ENCODE assay signal across 15 cellular contexts in genomic region chr12:27550653-27550975, GRCh38. TPM values are rescaled to one million over a fixed set of nuclear protein-coding genes. Genes with fewer than 3 reads are reported as not detected.
DNase-seq lines count a peak whose midpoint lies in the region; ATAC-seq and TF ChIP-seq lines count a peak whose summit lies in the region.
"Had no signal": no experiment of that assay in that cellular context is flagged by ENCODE, and none has a peak within 500 bp of the region (broad histone marks: within the 10 kb centered on the region; RNA-seq: fewer than 3 reads in every experiment).

No MANE protein-coding gene starts in this region.

- intact Hi-C loops in heart left ventricle (cut with DNase I) (loop anchor here in 1 of 10 donors (5.0 kb wide), 1 partner anchor 47 kb away; no protein-coding TSS in a partner anchor), right cardiac atrium (cut with DNase I) (no loop called here), upper lobe of right lung (cut with DNase I) (no loop called here), natural killer cell (cut with micrococcal nuclease) (no loop called here)

- H3K4me1 ChIP-seq in heart left ventricle (peaks cover 21 to 100% (median 90%) of the 10 kb centered on the region in 12 donors), right cardiac atrium (ENCODE audit: control insufficient read depth, insufficient read depth, low read length) (peaks cover 26% of the 10 kb centered on the region), muscle layer of colon (ENCODE audit: insufficient read depth, low read length) (peaks cover 81% of the 10 kb centered on the region), upper lobe of right lung (peaks cover 40% of the 10 kb centered on the region)

- H3K27me3 ChIP-seq in heart left ventricle: no peaks in the 10 kb centered on the region
- no peaks in the 10 kb centered on the region for H3K27me3 ChIP-seq in right cardiac atrium (ENCODE audit: control insufficient read depth, insufficient read depth)
- H3K27me3 ChIP-seq in muscle layer of colon (ENCODE audit: control insufficient read depth in 1 of 2, insufficient read depth in 2 of 2, low read length in 2 of 2): no peaks in the 10 kb centered on the region
- H3K27me3 ChIP-seq in upper lobe of right lung: no peaks in the 10 kb centered on the region
- H3K27me3 ChIP-seq in H7 (ENCODE audit: control insufficient read depth, insufficient read depth, low read length): no peaks in the 10 kb centered on the region

- H3K27ac ChIP-seq in heart left ventricle (peak overlapping the region; percentile 68 to 94 (median 87)), right cardiac atrium (ENCODE audit: low read length) (no peak overlapping the region), muscle layer of colon (ENCODE audit: low read depth, low read length) (peak overlapping the region; percentile 4), upper lobe of right lung (peak overlapping the region; percentile 48)

- H3K9me3 ChIP-seq in heart left ventricle (no peaks in the 10 kb centered on the region), right cardiac atrium (ENCODE audit: control insufficient read depth, low read length) (no peaks in the 10 kb centered on the region), muscle layer of colon (ENCODE audit: low read length) (no peaks in the 10 kb centered on the region), upper lobe of right lung (no peaks in the 10 kb centered on the region)

- no peak for TF ChIP-seq CTCF in heart left ventricle (IDR thresholded peaks at IDR 0.05)
- TF ChIP-seq CTCF in chondrocyte (IDR thresholded peaks at IDR 0.05): no peak
- TF ChIP-seq CTCF in upper lobe of right lung (IDR thresholded peaks at IDR 0.05): no peak
- no peak for TF ChIP-seq CTCF in GM20000 (IDR thresholded peaks at IDR 0.05; ENCODE audit: extremely low read depth, missing control alignments)
- TF ChIP-seq CTCF in natural killer cell (IDR thresholded peaks at IDR 0.05): no peak

- H3K4me3 ChIP-seq in heart left ventricle: no peak overlapping the region
- no peak overlapping the region for H3K4me3 ChIP-seq in right cardiac atrium (ENCODE audit: low read length)
- no peak overlapping the region for H3K4me3 ChIP-seq in muscle layer of colon (ENCODE audit: low read depth in 1 of 2, low read length in 2 of 2)
- H3K4me3 ChIP-seq in upper lobe of right lung: no peak overlapping the region
- H3K4me3 ChIP-seq in H7 (ENCODE audit: insufficient read depth, low read depth, low read length): no peak overlapping the region

- H3K4me3 Mint-ChIP-seq in chondrocyte (ENCODE audit: unreplicated experiment) (no peak overlapping the region), natural killer cell (no peak overlapping the region)
- H3K4me3 Mint-ChIP-seq: naive thymus-derived CD8-positive, alpha-beta T cell had no signal

- H3K27me3 Mint-ChIP-seq in chondrocyte (ENCODE audit: low read depth): no peaks in the 10 kb centered on the region
- H3K27me3 Mint-ChIP-seq in natural killer cell (ENCODE audit: low read depth in 2 of 2): peaks cover 15 to 39% of the 10 kb centered on the region in 2 donors

- no peak for DNase-seq in heart left ventricle
- no peak for DNase-seq in right cardiac atrium
- DNase-seq in chondrocyte (ENCODE audit: low spot score): no peak
- DNase-seq in upper lobe of right lung: no peak
- no peak for DNase-seq in GM20000 (ENCODE audit: low spot score)
- DNase-seq in natural killer cell: no peak
- DNase-seq in H7: no peak
- DNase-seq: effector CD8-positive, alpha-beta T cell; GF-D8; glutamatergic neuron; kidney glomerular epithelial cell; naive thymus-derived CD8-positive, alpha-beta T cell; NCI-H187 treated with DMSO at 0.1 percent for 48 hours; stimulated activated naive CD4-positive, alpha-beta T cell treated with Interleukin-2 at 50 U/mL for 16 hours had no signal

- H3K9ac ChIP-seq in muscle layer of colon (ENCODE audit: low read length): no peak overlapping the region

- 65 to 86% (median 79%) methylated on average over 4 of the region's 4 CpGs for WGBS in heart left ventricle, 4 donors
- 78% methylated on average over 4 of the region's 4 CpGs for WGBS in right cardiac atrium

- no peaks in the 10 kb centered on the region for H3K9me3 Mint-ChIP-seq in chondrocyte (ENCODE audit: low read depth)
- H3K9me3 Mint-ChIP-seq in natural killer cell: no peaks in the 10 kb centered on the region
- H3K9me3 Mint-ChIP-seq: naive thymus-derived CD8-positive, alpha-beta T cell had no signal

- TF ChIP-seq POLR2A in heart left ventricle (IDR thresholded peaks at IDR 0.05): no peak

- H3K36me3 Mint-ChIP-seq in chondrocyte (ENCODE audit: low read depth) (no peaks in the 10 kb centered on the region), natural killer cell (no peaks in the 10 kb centered on the region)
- H3K36me3 Mint-ChIP-seq: naive thymus-derived CD8-positive, alpha-beta T cell had no signal

- H3K4me1 Mint-ChIP-seq in chondrocyte (ENCODE audit: low read depth) (peaks cover 65% of the 10 kb centered on the region), natural killer cell (no peaks in the 10 kb centered on the region)

- ATAC-seq in heart left ventricle (no peak), right cardiac atrium (no peak), upper lobe of right lung (no peak), natural killer cell (no peak)
- ATAC-seq: naive thymus-derived CD8-positive, alpha-beta T cell had no signal

- H3K36me3 ChIP-seq in heart left ventricle: no peaks in the 10 kb centered on the region
- H3K36me3 ChIP-seq in muscle layer of colon (ENCODE audit: insufficient read depth, low read length): no peaks in the 10 kb centered on the region
- H3K36me3 ChIP-seq in upper lobe of right lung: no peaks in the 10 kb centered on the region
- no peaks in the 10 kb centered on the region for H3K36me3 ChIP-seq in H7 (replicated peaks; ENCODE audit: control insufficient read depth, insufficient read depth, low read length)

- H3K27ac Mint-ChIP-seq in chondrocyte (ENCODE audit: unreplicated experiment) (peak overlapping the region; percentile 87), natural killer cell (no peak overlapping the region)
- H3K27ac Mint-ChIP-seq: naive thymus-derived CD8-positive, alpha-beta T cell had no signal

RNA-seq across cellular contexts. Expression of gene PPFIBP1, which starts 26.6 kb away (rescaled TPM):
- total RNA-seq in heart left ventricle: 100 to 1,000 TPM; 141 to 413 (median 277) TPM
- polyA plus RNA-seq in heart left ventricle: 10 to 100 TPM; 48.7 to 63.8 TPM
- 100 to 1,000 TPM in 2 of 4 donors, 10 to 100 TPM in 2; 72.4 to 176 (median 94.8) TPM for total RNA-seq in right cardiac atrium
- 26.4 TPM for polyA plus RNA-seq in right cardiac atrium
- 83.6 to 87.6 TPM (median 85.0 TPM) in 3 replicates for total RNA-seq in chondrocyte
- total RNA-seq in upper lobe of right lung: 136 TPM
- total RNA-seq in natural killer cell: 1 to 10 TPM in 2 of 3 donors, under 1 TPM in 1; 0.73 to 1.6 (median 1.4) TPM
- 17.0 and 18.7 TPM in 2 replicates for total RNA-seq in H7 (2014; rRNA removed; shearing (Covaris generic))
